Comparison of ENCODE assay signal across 26 cellular contexts in the genomic region with DNA sequence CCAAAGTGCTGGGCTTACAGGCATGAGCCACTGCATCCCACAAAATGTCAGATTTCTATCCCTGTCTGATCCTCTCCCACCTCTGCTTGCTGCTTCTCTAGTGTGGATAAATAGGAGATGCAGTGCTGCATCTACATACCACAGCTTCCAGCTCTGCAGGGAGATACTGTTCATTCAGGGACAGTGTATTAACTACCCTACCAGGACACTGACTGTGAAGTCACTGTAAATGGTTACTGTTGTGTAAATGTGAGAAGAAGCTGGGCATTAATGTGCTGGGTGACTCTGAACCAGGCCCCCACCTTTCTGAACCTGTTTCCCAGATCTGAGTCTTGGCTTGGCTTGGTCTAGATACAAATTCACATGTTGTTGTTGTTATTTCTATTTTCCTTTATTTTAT.
"Had no signal": no experiment of that assay in that cellular context is flagged by ENCODE, and none has a peak within 500 bp of the region (broad histone marks: within the 10 kb centered on the region; RNA-seq: fewer than 3 reads in every experiment).

No MANE protein-coding gene starts in this region.

- H3K4me1 Mint-ChIP-seq: naive thymus-derived CD8-positive, alpha-beta T cell had no signal

- H3K4me2 ChIP-seq: hepatocyte, neural progenitor cell had no signal

- H3K9ac ChIP-seq: neural progenitor cell, parathyroid adenoma had no signal

- H3K27ac ChIP-seq: heart right ventricle, hepatocyte, left lung, neural progenitor cell, neutrophil, parathyroid adenoma, right atrium auricular region, right lobe of liver, skin epidermis, stomach, testis, thyroid gland, transverse colon, upper lobe of right lung had no signal

- H3K36me3 Mint-ChIP-seq: neural progenitor cell had no signal

- H3K27me3 ChIP-seq: hepatocyte, left lung, neural progenitor cell, neutrophil, right atrium auricular region, right lobe of liver, stomach, testis, thyroid gland, transverse colon, upper lobe of right lung had no signal

- H3K4me3 ChIP-seq: heart right ventricle, hepatocyte, left lung, lung, neural progenitor cell, right atrium auricular region, right lobe of liver, skin epidermis, stomach, testis, thyroid gland, transverse colon, upper lobe of right lung had no signal

- H3K36me3 ChIP-seq: heart right ventricle, left lung, neural progenitor cell, neutrophil, right atrium auricular region, right lobe of liver, stomach, thyroid gland, transverse colon, upper lobe of right lung had no signal

- H3K9me3 ChIP-seq: heart right ventricle, left lung, neutrophil, right atrium auricular region, right lobe of liver, stomach, testis, thyroid gland, transverse colon, upper lobe of right lung had no signal

- H3K79me2 ChIP-seq: hepatocyte, parathyroid adenoma had no signal

- H3K9me3 Mint-ChIP-seq: nephron, neural progenitor cell had no signal

- H3K4me3 Mint-ChIP-seq: naive thymus-derived CD8-positive, alpha-beta T cell; nephron; neural progenitor cell; stimulated activated naive B cell treated with anti-CD40 and anti-IgM and Interleukin-4, amounts not matched to agents 10 μg/mL and 1 μg/mL and 100 μg/mL, for 72 hours had no signal

- DNase-seq: heart right ventricle; kidney; left colon; left lung; naive thymus-derived CD8-positive, alpha-beta T cell; occipital lobe; right lobe of liver; stimulated activated CD4-positive, alpha-beta T cell treated with anti-CD3 and anti-CD28 coated beads, Interleukin-12 subunit alpha, Interleukin-12 subunit beta, amount 100 ng/mL, for 4 hours; stimulated activated CD4-positive, alpha-beta T cell treated with anti-CD3 and anti-CD28 coated beads, Interleukin-15, amount 100 ng/mL, for 24 hours; stimulated activated CD4-positive, alpha-beta T cell treated with anti-CD3 and anti-CD28 coated beads, Interleukin-2, amount 100 ng/mL, for 24 hours; stimulated activated CD4-positive, alpha-beta T cell treated with anti-CD3 and anti-CD28 coated beads, Interleukin-4, amount 100 ng/mL, for 1 hour; stimulated activated naive B cell treated with anti-CD40 and anti-IgM and Interleukin-4, amounts not matched to agents 10 μg/mL and 1 μg/mL and 100 μg/mL, for 72 hours; stimulated activated naive CD8-positive, alpha-beta T cell treated with anti-CD3 and anti-CD28 coated beads, Interleukin-15, Interleukin-2, amounts not matched to agents 100 U/mL and 50 U/mL, for 24 hours; stomach; testis; thyroid gland; transverse colon; upper lobe of right lung had no signal

- H3K27ac Mint-ChIP-seq: naive thymus-derived CD8-positive, alpha-beta T cell; stimulated activated naive B cell treated with anti-CD40 and anti-IgM and Interleukin-4, amounts not matched to agents 10 μg/mL and 1 μg/mL and 100 μg/mL, for 72 hours had no signal

- H3K4me1 ChIP-seq: left lung, parathyroid adenoma, right lobe of liver, stomach, testis, thyroid gland, transverse colon, upper lobe of right lung had no signal
